Comparison of ENCODE assay signal across 13 cellular contexts in genomic region chr10:77548157-77548556, GRCh38.
DNase-seq lines count a peak whose midpoint lies in the region; ATAC-seq and TF ChIP-seq lines count a peak whose summit lies in the region.
"Had no signal": no experiment of that assay in that cellular context is flagged by ENCODE, and none has a peak within 500 bp of the region (broad histone marks: within the 10 kb centered on the region; RNA-seq: fewer than 3 reads in every experiment).

No MANE protein-coding gene starts in this region.

- H3K27ac ChIP-seq in left ventricle myocardium inferior (replicated peaks) = no peak overlapping the region
- H3K27ac ChIP-seq: SJSA1 had no signal

- H3K36me3 ChIP-seq in left ventricle myocardium inferior = no peaks in the 10 kb centered on the region
- H3K36me3 ChIP-seq: SJSA1 had no signal

- intact Hi-C loops in Right ventricle myocardium superior (cut with DNase I) (no loop called here), left ventricle myocardium inferior (cut with micrococcal nuclease) (no loop called here)

- no peak overlapping the region for H3K4me3 ChIP-seq in left ventricle myocardium inferior
- H3K4me3 ChIP-seq: SJSA1 had no signal

- no peaks in the 10 kb centered on the region for H3K4me1 ChIP-seq in left ventricle myocardium inferior
- H3K4me1 ChIP-seq: SJSA1 had no signal

- ATAC-seq in Right ventricle myocardium superior (ENCODE audit: poor library complexity) = peak; percentile 46

- DNase-seq in Right ventricle myocardium superior (no peak), left ventricle myocardium inferior (no peak), cerebellum (ENCODE audit: low spot score) (peak; percentile 27), mucosa of gallbladder (ENCODE audit: low spot score) (peak; percentile 46), RPMI8226 (no peak), GDM1 (lab: John Stamatoyannopoulos, UW) (no peak), NCI-H748 (lab: John Stamatoyannopoulos, UW; ENCODE audit: unreplicated experiment) (no peak), DMS79 (lab: John Stamatoyannopoulos, UW) (no peak)
- DNase-seq: COR-L47, GF-D8, NCI-H1048, NCI-H82 had no signal

- no peak for TF ChIP-seq CTCF in left ventricle myocardium inferior (IDR thresholded peaks at IDR 0.05; ENCODE audit: borderline replicate concordance)

- H3K9me3 ChIP-seq in left ventricle myocardium inferior (replicated peaks) = peaks cover 7% of the 10 kb centered on the region
- H3K9me3 ChIP-seq: SJSA1 had no signal

- peaks cover 34% of the 10 kb centered on the region for H3K27me3 ChIP-seq in left ventricle myocardium inferior (ENCODE audit: low read depth)
- H3K27me3 ChIP-seq: SJSA1 had no signal

Comparison
In these comparisons a context has a peak if more than half of its experiments do, and no peak if none do; other contexts are left out.
1. DNase-seq: peak in cerebellum (single experiment) and mucosa of gallbladder (single experiment); none in Right ventricle myocardium superior (single experiment), left ventricle myocardium inferior (single experiment), RPMI8226 (single experiment), GDM1 (single experiment), NCI-H748 (single experiment) and DMS79 (single experiment).